17 cellular contexts compared by ENCODE assay signal in the genomic region with DNA sequence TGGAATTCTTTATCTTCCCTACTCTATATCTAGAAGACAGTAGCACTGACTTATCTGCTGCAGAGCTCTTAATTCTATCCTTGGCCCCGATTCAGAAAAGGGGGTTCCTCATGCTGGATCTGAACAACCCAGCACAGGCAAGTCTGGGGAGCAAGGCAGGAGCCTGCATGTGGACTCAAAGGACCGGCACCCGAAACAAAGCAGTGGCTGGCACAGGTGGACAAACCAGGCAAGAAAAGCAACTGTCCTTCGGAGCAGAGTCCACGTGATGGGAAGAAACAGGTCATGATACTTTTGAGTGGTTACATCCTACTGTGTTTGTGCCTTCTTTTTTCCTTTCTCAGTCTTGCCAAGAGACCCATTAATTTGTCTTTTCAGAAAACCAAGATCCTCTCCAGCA. TPM values are rescaled to one million over a fixed set of nuclear protein-coding genes. Genes with fewer than 3 reads are reported as not detected.
DNase-seq lines count a peak whose midpoint lies in the region; ATAC-seq and TF ChIP-seq lines count a peak whose summit lies in the region.
"Had no signal": no experiment of that assay in that cellular context is flagged by ENCODE, and none has a peak within 500 bp of the region (broad histone marks: within the 10 kb centered on the region; RNA-seq: fewer than 3 reads in every experiment).

No MANE protein-coding gene starts in this region.

- H3K36me3 ChIP-seq in MM.1S (replicated peaks; ENCODE audit: insufficient read depth, low read length) (no peaks in the 10 kb centered on the region), parathyroid adenoma (ENCODE audit: control insufficient read depth, insufficient read depth, low read length) (no peaks in the 10 kb centered on the region), tibial nerve (no peaks in the 10 kb centered on the region), esophagus squamous epithelium (no peaks in the 10 kb centered on the region), right atrium auricular region (no peaks in the 10 kb centered on the region)

- ATAC-seq in activated T-helper 17 cell treated with anti-CD3 and anti-CD28 coated beads, Interleukin-2, amount 50 U/mL, for 72 hours (replicated peaks), result no peak
- ATAC-seq: A549; CD8-positive, alpha-beta T cell; GM23338 had no signal

- no peaks in the 10 kb centered on the region for H3K36me3 Mint-ChIP-seq in activated T-helper 17 cell treated with anti-CD3 and anti-CD28 coated beads, Interleukin-2, amount 50 U/mL, for 72 hours (ENCODE audit: low read depth)
- H3K36me3 Mint-ChIP-seq: CD8-positive, alpha-beta T cell had no signal

- no peaks in the 10 kb centered on the region for H4K20me1 ChIP-seq in MM.1S (ENCODE audit: insufficient read depth, low read length)

- DNase-seq in MM.1S, result no peak
- DNase-seq in tibial nerve (ENCODE audit: low spot score in 2 of 2), result no peak
- no peak for DNase-seq in esophagus squamous epithelium (lab: John Stamatoyannopoulos, UW)
- DNase-seq in right atrium auricular region (ENCODE audit: low spot score), result no peak
- DNase-seq: CD8-positive, alpha-beta T cell; COR-L47; DMS153; DMS79 treated with DMSO at 0.1 percent for 48 hours; EL; H7; IMR-90 had no signal

- H3K27ac ChIP-seq in MM.1S (ENCODE audit: low read length), result peak overlapping the region; percentile 48; the same call in 1 of the 2 replicates
- H3K27ac ChIP-seq in parathyroid adenoma, result peak overlapping the region; percentile 8
- no peak overlapping the region for H3K27ac ChIP-seq in tibial nerve
- H3K27ac ChIP-seq in esophagus squamous epithelium, result no peak overlapping the region
- no peak overlapping the region for H3K27ac ChIP-seq in right atrium auricular region
- H3K27ac ChIP-seq: A549 had no signal

- no peaks in the 10 kb centered on the region for H3F3A ChIP-seq in MM.1S (ENCODE audit: insufficient read depth, low read length)

- H3K27me3 ChIP-seq in MM.1S (replicated peaks; ENCODE audit: insufficient read depth, low read length) (peaks cover 8% of the 10 kb centered on the region; the same call in 1 of the 2 replicates), parathyroid adenoma (ENCODE audit: control insufficient read depth, insufficient read depth, low read length) (no peaks in the 10 kb centered on the region), tibial nerve (no peaks in the 10 kb centered on the region), esophagus squamous epithelium (peaks cover 0 to 22% (median 0%) of the 10 kb centered on the region in 4 donors), right atrium auricular region (no peaks in the 10 kb centered on the region)

- intact Hi-C loops in esophagus squamous epithelium (cut with DNase I), result no loop called here

- H3K9ac ChIP-seq in MM.1S (ENCODE audit: low read length) (no peak overlapping the region), parathyroid adenoma (no peak overlapping the region)

- H3K79me2 ChIP-seq in MM.1S (ENCODE audit: low read length) (no peaks in the 10 kb centered on the region), parathyroid adenoma (no peaks in the 10 kb centered on the region)

- H3K27me3 Mint-ChIP-seq in activated T-helper 17 cell treated with anti-CD3 and anti-CD28 coated beads, Interleukin-2, amount 50 U/mL, for 72 hours, result peaks cover 4% of the 10 kb centered on the region

- TF ChIP-seq POLR2A in tibial nerve (IDR thresholded peaks at IDR 0.05) (no peak), esophagus squamous epithelium (IDR thresholded peaks at IDR 0.05) (no peak)

- H3K4me2 ChIP-seq in MM.1S (ENCODE audit: low read depth, low read length) (peak overlapping the region; percentile 25; the same call in 1 of the 2 replicates), parathyroid adenoma (ENCODE audit: low read length) (no peak overlapping the region)
- H3K4me2 ChIP-seq: A549, GM23338 had no signal

- H3K4me3 ChIP-seq in MM.1S (ENCODE audit: low read length) (no peak overlapping the region), parathyroid adenoma (ENCODE audit: low read depth, low read length) (no peak overlapping the region), tibial nerve (no peak overlapping the region), esophagus squamous epithelium (no peak overlapping the region), right atrium auricular region (no peak overlapping the region)
- H3K4me3 ChIP-seq: A549, GM23338 had no signal

- H3K4me1 Mint-ChIP-seq in activated T-helper 17 cell treated with anti-CD3 and anti-CD28 coated beads, Interleukin-2, amount 50 U/mL, for 72 hours, result peaks cover 6% of the 10 kb centered on the region
- H3K4me1 Mint-ChIP-seq: GM23338 had no signal

- TF ChIP-seq EP300 in tibial nerve (IDR thresholded peaks at IDR 0.05), result no peak

- H3K9me3 Mint-ChIP-seq in activated T-helper 17 cell treated with anti-CD3 and anti-CD28 coated beads, Interleukin-2, amount 50 U/mL, for 72 hours, result no peaks in the 10 kb centered on the region
- H3K9me3 Mint-ChIP-seq: CD8-positive, alpha-beta T cell had no signal

- no peaks in the 10 kb centered on the region for H3K9me2 ChIP-seq in MM.1S (replicated peaks; ENCODE audit: insufficient read depth, low read length)

- WGBS in tibial nerve, 2 donors, result 83 to 87% methylated on average over 5 of the region's 5 CpGs
- WGBS in esophagus squamous epithelium, 2 donors, result 47 to 68% methylated on average over 2 to 5 of the region's 5 CpGs

- H2AFZ ChIP-seq in MM.1S (ENCODE audit: low read length) (no peak overlapping the region), parathyroid adenoma (peak overlapping the region; percentile 40)
- H2AFZ ChIP-seq: GM23338 had no signal

- H3K27ac Mint-ChIP-seq in activated T-helper 17 cell treated with anti-CD3 and anti-CD28 coated beads, Interleukin-2, amount 50 U/mL, for 72 hours, result peak overlapping the region; percentile 11
- H3K27ac Mint-ChIP-seq: CD8-positive, alpha-beta T cell; GM23338 had no signal

- H3K4me1 ChIP-seq in MM.1S (ENCODE audit: low read length) (peaks cover 10% of the 10 kb centered on the region; the same call in 1 of the 2 replicates), parathyroid adenoma (peaks cover 16% of the 10 kb centered on the region), tibial nerve (no peaks in the 10 kb centered on the region), esophagus squamous epithelium (no peaks in the 10 kb centered on the region), right atrium auricular region (no peaks in the 10 kb centered on the region)
- H3K4me1 ChIP-seq: A549 had no signal

- no peak overlapping the region for H3K4me3 Mint-ChIP-seq in activated T-helper 17 cell treated with anti-CD3 and anti-CD28 coated beads, Interleukin-2, amount 50 U/mL, for 72 hours
- H3K4me3 Mint-ChIP-seq: CD14-positive monocyte; CD8-positive, alpha-beta T cell; GM23338 had no signal

- TF ChIP-seq CTCF in MM.1S (IDR thresholded peaks at IDR 0.05; ENCODE audit: low read length) (no peak), parathyroid adenoma (IDR thresholded peaks at IDR 0.05) (no peak), tibial nerve (IDR thresholded peaks at IDR 0.05) (no peak), esophagus squamous epithelium (IDR thresholded peaks at IDR 0.05) (no peak), right atrium auricular region (IDR thresholded peaks at IDR 0.05) (no peak)

- H3K9me3 ChIP-seq in MM.1S (replicated peaks; ENCODE audit: insufficient read depth, low read length), result no peaks in the 10 kb centered on the region
- no peaks in the 10 kb centered on the region for H3K9me3 ChIP-seq in parathyroid adenoma (ENCODE audit: control insufficient read depth, low read length)
- no peaks in the 10 kb centered on the region for H3K9me3 ChIP-seq in tibial nerve
- H3K9me3 ChIP-seq in esophagus squamous epithelium, result no peaks in the 10 kb centered on the region
- no peaks in the 10 kb centered on the region for H3K9me3 ChIP-seq in right atrium auricular region

RNA-seq across cellular contexts. Expression of gene GPR42, which starts 38.3 kb away (rescaled TPM):
- total RNA-seq in activated T-helper 17 cell treated with anti-CD3 and anti-CD28 coated beads, Interleukin-2, amount 50 U/mL, for 72 hours, result under 1 TPM; 0.42 to 0.61 TPM
- total RNA-seq in tibial nerve (not detected), esophagus squamous epithelium (not detected), right atrium auricular region (not detected)
- total RNA-seq: CD8-positive, alpha-beta T cell; GM23338; H7; HT-29; IMR-90 had no signal

RNA-seq across cellular contexts. Expression of gene FFAR2, which starts 38.9 kb away (rescaled TPM):
- total RNA-seq in activated T-helper 17 cell treated with anti-CD3 and anti-CD28 coated beads, Interleukin-2, amount 50 U/mL, for 72 hours, result not detected
- total RNA-seq in tibial nerve (under 1 TPM in 1 of 4 donors, not detected in 3; 0.22 TPM), esophagus squamous epithelium (1 to 10 TPM in 1 of 4 donors, under 1 TPM in 2, not detected in 1; 0.49 to 2.5 (median 0.56) TPM), right atrium auricular region (under 1 TPM in 1 of 2 donors, not detected in 1; 0.20 TPM)
- total RNA-seq: GM23338, H7, IMR-90 had no signal

RNA-seq across cellular contexts. Expression of gene FFAR3, which starts 50.9 kb away (rescaled TPM):
- 1 to 10 TPM; 1.7 to 2.3 TPM for total RNA-seq in activated T-helper 17 cell treated with anti-CD3 and anti-CD28 coated beads, Interleukin-2, amount 50 U/mL, for 72 hours
- total RNA-seq in tibial nerve, result under 1 TPM in 1 of 4 donors, not detected in 3; 0.87 TPM
- total RNA-seq in esophagus squamous epithelium, result not detected
- total RNA-seq in right atrium auricular region, result not detected
- total RNA-seq: CD8-positive, alpha-beta T cell; H7; HT-29; IMR-90 had no signal

Comparison
In these comparisons a context has a peak if more than half of its experiments do, and no peak if none do; other contexts are left out.
1. H3K27ac ChIP-seq: peak in MM.1S (single experiment) and parathyroid adenoma (single experiment); none in tibial nerve (0 of 4), esophagus squamous epithelium (0 of 4) and right atrium auricular region (0 of 2).